In genomic region chr17:79661292-79662041, GRCh38 we compare ENCODE assay signal across 9 cellular contexts. TPM values are rescaled to one million over a fixed set of nuclear protein-coding genes. Genes with fewer than 3 reads are reported as not detected.
"Had no signal": no experiment of that assay in that cellular context is flagged by ENCODE, and none has a peak within 500 bp of the region (broad histone marks: within the 10 kb centered on the region; RNA-seq: fewer than 3 reads in every experiment).

No MANE protein-coding gene starts in this region.

- H3K4me3 Mint-ChIP-seq: GM23338, H9 had no signal

- DNase-seq: HCEC 1CT, IMR-90 had no signal

- H3K27ac Mint-ChIP-seq: GM23338, H9 had no signal

- FAIRE-seq: H1, H54, HTR-8/SVneo, K562 had no signal

- ATAC-seq: GM23338, K562 had no signal

RNA-seq across cellular contexts. Expression of gene RBFOX3, which starts 50.6 kb away (rescaled TPM):
- total RNA-seq: HT-29, IMR-90, K562 had no signal
